Comparison of ENCODE assay signal across 28 cellular contexts in the genomic region with DNA sequence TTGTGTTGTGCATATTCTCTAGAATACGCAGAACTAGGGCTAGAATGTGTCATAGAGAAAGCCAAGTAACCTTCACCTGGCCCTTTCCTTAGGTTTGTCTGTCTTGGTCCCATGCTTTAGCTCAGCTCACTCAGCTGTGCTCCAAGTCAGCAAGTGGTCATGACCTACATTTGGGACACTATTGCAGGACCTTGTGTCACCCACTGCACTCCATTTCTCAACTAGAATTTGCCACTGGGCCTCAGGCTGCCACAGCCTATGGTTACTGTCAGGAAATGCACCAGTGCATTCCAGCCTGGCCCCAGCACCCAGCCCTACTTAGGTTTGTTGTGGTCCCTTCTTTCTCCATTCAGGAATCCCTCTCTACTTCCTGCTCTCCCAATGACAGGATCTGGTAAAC. TPM values are rescaled to one million over a fixed set of nuclear protein-coding genes. Genes with fewer than 3 reads are reported as not detected.
"Had no signal": no experiment of that assay in that cellular context is flagged by ENCODE, and none has a peak within 500 bp of the region (broad histone marks: within the 10 kb centered on the region; RNA-seq: fewer than 3 reads in every experiment).

No MANE protein-coding gene starts in this region.

- H3K36me3 ChIP-seq: cardiac muscle cell, Peyer's patch, SJCRH30 had no signal

- H3K27me3 ChIP-seq: body of pancreas, cardiac muscle cell, Peyer's patch, SJCRH30 had no signal

- H3K27ac ChIP-seq: body of pancreas, cardiac muscle cell, Peyer's patch, RWPE1, SJCRH30, VCaP had no signal

- H3K4me1 ChIP-seq: SJCRH30 had no signal

- ATAC-seq: activated CD8-positive, alpha-beta memory T cell treated with anti-CD3 and anti-CD28 coated beads, Interleukin-2, amount 10 ng/mL, durations not matched to agents 7 days and 5 days; body of pancreas; K562 had no signal

- H3K4me2 ChIP-seq: SK-N-SH had no signal

- DNase-seq: activated CD4-positive, alpha-beta T cell treated with anti-CD3 and anti-CD28 coated beads for 4 hours; activated CD4-positive, alpha-beta T cell treated with anti-CD3 and anti-CD28 coated beads, Interleukin-2, amount 50 U/mL, for 4 hours; activated CD8-positive, alpha-beta memory T cell treated with anti-CD3 and anti-CD28 coated beads, Interleukin-2, amount 10 ng/mL, durations not matched to agents 7 days and 5 days; activated effector memory CD4-positive, alpha-beta T cell treated with Interleukin-2 at 50 U/mL for 16 hours; activated naive CD4-positive, alpha-beta T cell; activated T-cell treated with anti-CD3 and anti-CD28 coated beads, Interleukin-2, amount 50 U/mL, for 24 hours; aorta; body of pancreas; Karpas-422; NCI-H1048; NCI-H146; NCI-H187 treated with DMSO at 0.1 percent for 48 hours; NCI-H2081 treated with DMSO at 0.1 percent for 48 hours; NCI-H526 treated with DMSO at 0.1 percent for 48 hours; NCI-H82; NK-92 treated with Interleukin-12 subunit alpha and Interleukin-12 subunit beta, amount 100 ng/mL, for 24 hours; Peyer's patch; Right ventricle myocardium superior; SJCRH30; SK-N-SH; T-helper 1 cell had no signal

- H3K9me3 ChIP-seq: body of pancreas, Peyer's patch, SJCRH30, SK-N-SH had no signal

- H3K9ac ChIP-seq: SK-N-SH had no signal

- FAIRE-seq: K562 had no signal

- H3K4me3 ChIP-seq: body of pancreas, cardiac muscle cell, K562, Peyer's patch, SJCRH30 had no signal

RNA-seq across cellular contexts. Expression of a gene that starts 7.7 kb away (rescaled TPM):
- total RNA-seq: activated CD8-positive, alpha-beta memory T cell treated with anti-CD3 and anti-CD28 coated beads, Interleukin-2, amount 10 ng/mL, durations not matched to agents 7 days and 5 days; activated T-helper 1 cell treated with anti-CD3 and anti-CD28 coated beads, Interleukin-12 subunit alpha, Interleukin-12 subunit beta, Interleukin-2, Interleukin-4 antibody, amounts not matched to agents 30 ng/mL and 10 ng/mL and 1 ng/mL, durations not matched to agents 14 hours and 24 hours and 36 hours; body of pancreas; cardiac muscle cell; Peyer's patch; Right ventricle myocardium superior; SJCRH30; T-helper 2 cell treated with Interferon-gamma antibody and Interleukin-4, amounts not matched to agents 100 ng/mL and 5 ng/mL, for 36 hours had no signal

RNA-seq across cellular contexts. Expression of a gene that starts 29.6 kb away (rescaled TPM):
- total RNA-seq: activated CD8-positive, alpha-beta memory T cell treated with anti-CD3 and anti-CD28 coated beads, Interleukin-2, amount 10 ng/mL, durations not matched to agents 7 days and 5 days; activated T-helper 1 cell treated with anti-CD3 and anti-CD28 coated beads, Interleukin-12 subunit alpha, Interleukin-12 subunit beta, Interleukin-2, Interleukin-4 antibody, amounts not matched to agents 30 ng/mL and 10 ng/mL and 1 ng/mL, durations not matched to agents 14 hours and 24 hours and 36 hours; aorta; cardiac muscle cell; NCI-H460; Peyer's patch; SJCRH30; T-helper 2 cell treated with Interferon-gamma antibody and Interleukin-4, amounts not matched to agents 100 ng/mL and 5 ng/mL, for 36 hours had no signal

RNA-seq across cellular contexts. Expression of a gene that starts 57.3 kb away (rescaled TPM):
- total RNA-seq: activated CD8-positive, alpha-beta memory T cell treated with anti-CD3 and anti-CD28 coated beads, Interleukin-2, amount 10 ng/mL, durations not matched to agents 7 days and 5 days; activated T-helper 1 cell treated with anti-CD3 and anti-CD28 coated beads, Interleukin-12 subunit alpha, Interleukin-12 subunit beta, Interleukin-2, Interleukin-4 antibody, amounts not matched to agents 30 ng/mL and 10 ng/mL and 1 ng/mL, durations not matched to agents 14 hours and 24 hours and 36 hours; aorta; body of pancreas; Peyer's patch; SJCRH30; T-helper 2 cell treated with Interferon-gamma antibody and Interleukin-4, amounts not matched to agents 100 ng/mL and 5 ng/mL, for 36 hours had no signal
